ENCODE assay signal across 26 cellular contexts in genomic region chr7:71193099-71193810, GRCh38.
"Had no signal": no experiment of that assay in that cellular context is flagged by ENCODE, and none has a peak within 500 bp of the region (broad histone marks: within the 10 kb centered on the region; RNA-seq: fewer than 3 reads in every experiment).

No MANE protein-coding gene starts in this region.

- H3K4me1 ChIP-seq: adrenal gland, ascending aorta, colonic mucosa, gastrocnemius medialis, pancreas, psoas muscle, upper lobe of left lung had no signal

- H3K4me3 Mint-ChIP-seq: activated CD4-positive, alpha-beta T cell treated with anti-CD3 and anti-CD28 coated beads, Interleukin-2, amount 10 ng/mL, durations not matched to agents 7 days and 5 days; activated naive CD8-positive, alpha-beta T cell; activated T-cell treated with anti-CD3 and anti-CD28 coated beads, Interleukin-2, amount 50 U/mL, for 24 hours; activated T-helper 17 cell treated with anti-CD3 and anti-CD28 coated beads, Interleukin-2, amount 50 U/mL, for 72 hours; effector memory CD8-positive, alpha-beta T cell; natural killer cell treated with Interleukin-12 subunit alpha and Interleukin-12 subunit beta and Interleukin-15 and Interleukin-18, amount 100 ng/mL, for 72 hours had no signal

- H3K36me3 Mint-ChIP-seq: activated naive CD8-positive, alpha-beta T cell had no signal

- FAIRE-seq: islet of Langerhans, pancreas had no signal

- H3K4me3 ChIP-seq: adrenal gland, ascending aorta, colonic mucosa, dorsolateral prefrontal cortex, esophagus squamous epithelium, gastrocnemius medialis, pancreas, psoas muscle, upper lobe of left lung had no signal

- H3K4me1 Mint-ChIP-seq: activated CD4-positive, alpha-beta T cell treated with anti-CD3 and anti-CD28 coated beads, Interleukin-2, amount 10 ng/mL, durations not matched to agents 7 days and 5 days; activated T-helper 17 cell treated with anti-CD3 and anti-CD28 coated beads, Interleukin-2, amount 50 U/mL, for 72 hours had no signal

- H3K27me3 Mint-ChIP-seq: activated CD4-positive, alpha-beta T cell treated with anti-CD3 and anti-CD28 coated beads, Interleukin-2, amount 10 ng/mL, durations not matched to agents 7 days and 5 days; activated naive CD8-positive, alpha-beta T cell; activated T-cell treated with anti-CD3 and anti-CD28 coated beads, Interleukin-2, amount 50 U/mL, for 24 hours; activated T-helper 17 cell treated with anti-CD3 and anti-CD28 coated beads, Interleukin-2, amount 50 U/mL, for 72 hours; effector memory CD8-positive, alpha-beta T cell; natural killer cell treated with Interleukin-12 subunit alpha and Interleukin-12 subunit beta and Interleukin-15 and Interleukin-18, amount 100 ng/mL, for 72 hours had no signal

- DNase-seq: activated CD4-positive, alpha-beta T cell treated with anti-CD3 and anti-CD28 coated beads, Interleukin-2, amount 10 ng/mL, durations not matched to agents 7 days and 5 days; activated CD8-positive, alpha-beta memory T cell treated with anti-CD3 and anti-CD28 coated beads, Interleukin-2, amount 50 U/mL, for 4 hours; activated T-cell treated with anti-CD3 and anti-CD28 coated beads, Interleukin-2, amount 50 U/mL, for 24 hours; adrenal gland; brain microvascular endothelial cell; colonic mucosa; effector memory CD8-positive, alpha-beta T cell; esophagus squamous epithelium; gastrocnemius medialis; hypothalamus; left ventricle myocardium superior; mammary epithelial cell; midbrain; pancreas; psoas muscle; right cardiac atrium; stimulated activated CD4-positive, alpha-beta T cell treated with anti-CD3 and anti-CD28 coated beads, Interleukin-4, amount 100 ng/mL, for 24 hours; stimulated activated naive CD4-positive, alpha-beta T cell treated with Interleukin-2 at 50 U/mL for 16 hours; upper lobe of left lung had no signal

- H3K27ac ChIP-seq: adrenal gland, ascending aorta, brain microvascular endothelial cell, colonic mucosa, esophagus squamous epithelium, gastrocnemius medialis, neutrophil, pancreas, psoas muscle, upper lobe of left lung had no signal

- H3K36me3 ChIP-seq: adrenal gland, ascending aorta, brain microvascular endothelial cell, colonic mucosa, esophagus squamous epithelium, gastrocnemius medialis, neutrophil, pancreas, upper lobe of left lung had no signal

- H3K27me3 ChIP-seq: adrenal gland, ascending aorta, brain microvascular endothelial cell, colonic mucosa, dorsolateral prefrontal cortex, esophagus squamous epithelium, gastrocnemius medialis, neutrophil, pancreas, upper lobe of left lung had no signal

- H3K9me3 ChIP-seq: adrenal gland, ascending aorta, colonic mucosa, esophagus squamous epithelium, gastrocnemius medialis, neutrophil, pancreas, psoas muscle had no signal

- H3K27ac Mint-ChIP-seq: activated CD4-positive, alpha-beta T cell treated with anti-CD3 and anti-CD28 coated beads, Interleukin-2, amount 10 ng/mL, durations not matched to agents 7 days and 5 days; activated naive CD8-positive, alpha-beta T cell; activated T-cell treated with anti-CD3 and anti-CD28 coated beads, Interleukin-2, amount 50 U/mL, for 24 hours; activated T-helper 17 cell treated with anti-CD3 and anti-CD28 coated beads, Interleukin-2, amount 50 U/mL, for 72 hours; effector memory CD8-positive, alpha-beta T cell; natural killer cell treated with Interleukin-12 subunit alpha and Interleukin-12 subunit beta and Interleukin-15 and Interleukin-18, amount 100 ng/mL, for 72 hours had no signal
